In genomic region chr15:92817339-92817886, GRCh38 we compare ENCODE assay signal across 11 cellular contexts.
DNase-seq lines count a peak whose midpoint lies in the region; TF ChIP-seq lines count a peak whose summit lies in the region.
"Had no signal": no experiment of that assay in that cellular context is flagged by ENCODE, and none has a peak within 500 bp of the region (broad histone marks: within the 10 kb centered on the region; RNA-seq: fewer than 3 reads in every experiment).

No MANE protein-coding gene starts in this region.

- no peaks in the 10 kb centered on the region for H4K20me1 ChIP-seq in GM23248 (ENCODE audit: insufficient read depth)
- H4K20me1 ChIP-seq in hepatocyte (ENCODE audit: insufficient read depth, poor library complexity, severe bottlenecking): no peaks in the 10 kb centered on the region

- WGBS in GM23248 (ENCODE audit: low coverage in 1 of 2, low lambda C conversion rate in 2 of 2, missing lambda C conversion rate in 2 of 2), 2 experiments: 89 to 90% methylated on average over 7 of the region's 7 CpGs
- 50% methylated on average over 7 of the region's 7 CpGs for WGBS in hepatocyte (ENCODE audit: low lambda C conversion rate, missing lambda C conversion rate)

- H3K79me2 ChIP-seq in GM23248 (ENCODE audit: insufficient read depth) (no peaks in the 10 kb centered on the region), hepatocyte (peaks cover 4% of the 10 kb centered on the region)

- peak; percentile 34 to 47 for DNase-seq in AML-193 (lab: John Stamatoyannopoulos, UW)
- no peak for DNase-seq in GM23248
- peak; percentile 27 for DNase-seq in SW480 (ENCODE audit: low spot score)
- DNase-seq in hepatocyte (ENCODE audit: low spot score): no peak
- no peak for DNase-seq in H7
- DNase-seq in coronary artery (ENCODE audit: low spot score): no peak
- no peak for DNase-seq in GOT3 (lab: John Stamatoyannopoulos, UW)
- no peak for DNase-seq in NCI-H1930 (lab: John Stamatoyannopoulos, UW)
- DNase-seq: pancreas, T1000 had no signal

- peaks cover 30% of the 10 kb centered on the region for H3F3A ChIP-seq in GM23248 (ENCODE audit: insufficient read depth)

- H3K27ac ChIP-seq in GM23248 (no peak overlapping the region), hepatocyte (peak overlapping the region; percentile 74), coronary artery (no peak overlapping the region)
- H3K27ac ChIP-seq: pancreas, tibial nerve had no signal

- H2AFZ ChIP-seq in GM23248 (peak overlapping the region; percentile 44; the same call in 1 of the 2 replicates), hepatocyte (peak overlapping the region; percentile 62)

- H3K36me3 ChIP-seq in GM23248 (ENCODE audit: low read depth): no peaks in the 10 kb centered on the region
- no peaks in the 10 kb centered on the region for H3K36me3 ChIP-seq in hepatocyte (replicated peaks; ENCODE audit: insufficient read depth, low read depth)
- no peaks in the 10 kb centered on the region for H3K36me3 ChIP-seq in H7 (replicated peaks; ENCODE audit: control insufficient read depth, insufficient read depth, low read length)
- H3K36me3 ChIP-seq: pancreas, tibial nerve had no signal

- H3K4me2 ChIP-seq in GM23248 (ENCODE audit: unreplicated experiment): no peak overlapping the region
- H3K4me2 ChIP-seq in hepatocyte: peak overlapping the region; percentile 64

- H3K9me3 ChIP-seq in GM23248 (ENCODE audit: low read depth) (no peaks in the 10 kb centered on the region), hepatocyte (ENCODE audit: low read depth) (no peaks in the 10 kb centered on the region)
- H3K9me3 ChIP-seq: pancreas, tibial nerve had no signal

- H3K27me3 ChIP-seq in GM23248 (replicated peaks; ENCODE audit: insufficient read depth) (no peaks in the 10 kb centered on the region), hepatocyte (no peaks in the 10 kb centered on the region), H7 (ENCODE audit: control insufficient read depth, insufficient read depth, low read length) (no peaks in the 10 kb centered on the region)
- H3K27me3 ChIP-seq: pancreas, tibial nerve had no signal

- H3K9me2 ChIP-seq in GM23248 (ENCODE audit: insufficient read depth): no peaks in the 10 kb centered on the region
- no peaks in the 10 kb centered on the region for H3K9me2 ChIP-seq in hepatocyte (replicated peaks; ENCODE audit: insufficient read depth)

- no peak for TF ChIP-seq CTCF in hepatocyte (IDR thresholded peaks at IDR 0.05; ENCODE audit: poor library complexity)
- TF ChIP-seq CTCF in coronary artery (IDR thresholded peaks at IDR 0.05): no peak

- peaks cover 29% of the 10 kb centered on the region for H3K4me1 ChIP-seq in GM23248 (ENCODE audit: insufficient read depth)
- peaks cover 40% of the 10 kb centered on the region for H3K4me1 ChIP-seq in hepatocyte (ENCODE audit: insufficient read depth)

- H3K4me3 ChIP-seq in GM23248 (no peak overlapping the region), hepatocyte (no peak overlapping the region), H7 (ENCODE audit: insufficient read depth, low read depth, low read length) (no peak overlapping the region), coronary artery (no peak overlapping the region)
- H3K4me3 ChIP-seq: pancreas, tibial nerve had no signal

- in situ Hi-C loops in GM23248 (cut with MboI): no loop called here

- no peak overlapping the region for H3K9ac ChIP-seq in GM23248

Comparison
In these comparisons a context has a peak if more than half of its experiments do, and no peak if none do; other contexts are left out.
1. DNase-seq: peak in AML-193 (2 of 2) and SW480 (single experiment); none in GM23248 (single experiment), hepatocyte (single experiment), H7 (single experiment), coronary artery (single experiment), GOT3 (single experiment) and NCI-H1930 (0 of 2).